Comparison of ENCODE assay signal across 9 cellular contexts in genomic region chr3:151268267-151269235, GRCh38. TPM values are rescaled to one million over a fixed set of nuclear protein-coding genes. Genes with fewer than 3 reads are reported as not detected.
A peak's percentile ranks its signal among the peaks of the same experiment; 100 is the strongest.
DNase-seq lines count a peak whose midpoint lies in the region; ATAC-seq and TF ChIP-seq lines count a peak whose summit lies in the region.
"Had no signal": no experiment of that assay in that cellular context is flagged by ENCODE, and none has a peak within 500 bp of the region (broad histone marks: within the 10 kb centered on the region; RNA-seq: fewer than 3 reads in every experiment).

No MANE protein-coding gene starts in this region.

- intact Hi-C loops in transverse colon (cut with DNase I; ENCODE audit: low total_unique reads) = no loop called here

- H3K27ac Mint-ChIP-seq in endothelial cell (ENCODE audit: unreplicated experiment) = no peak overlapping the region

- peaks cover 9% of the 10 kb centered on the region for H3K4me1 Mint-ChIP-seq in endothelial cell (ENCODE audit: unreplicated experiment)

- H3K36me3 Mint-ChIP-seq in endothelial cell (ENCODE audit: low read depth, unreplicated experiment) = no peaks in the 10 kb centered on the region
- H3K36me3 Mint-ChIP-seq: CD4-positive, CD25-positive, alpha-beta regulatory T cell had no signal

- no peak for TF ChIP-seq EP300 in transverse colon (IDR thresholded peaks at IDR 0.05; ENCODE audit: low read depth)

- peaks cover 2% of the 10 kb centered on the region for H3K27me3 Mint-ChIP-seq in endothelial cell (ENCODE audit: unreplicated experiment)
- H3K27me3 Mint-ChIP-seq: CD4-positive, CD25-positive, alpha-beta regulatory T cell had no signal

- TF ChIP-seq POLR2A in transverse colon (IDR thresholded peaks at IDR 0.05) = no peak

- no peak overlapping the region for H3K4me3 ChIP-seq in transverse colon

- no peaks in the 10 kb centered on the region for H3K27me3 ChIP-seq in transverse colon

- in situ Hi-C loops in transverse colon (cut with MboI; ENCODE audit: low pct_ligation_motif_present in 1 of 4, low pct_unique_long_range_greater_than_20kb in 1 of 4, low sequenced_read_pairs in 3 of 4) = no loop called here

- no peaks in the 10 kb centered on the region for H3K9me3 ChIP-seq in transverse colon

- no peaks in the 10 kb centered on the region for H3K36me3 ChIP-seq in transverse colon

- TF ChIP-seq CTCF in transverse colon (IDR thresholded peaks at IDR 0.05) (no peak), endothelial cell (IDR thresholded peaks at IDR 0.05; ENCODE audit: unreplicated experiment) (no peak)

- H3K4me1 ChIP-seq in transverse colon = peaks cover 0 to 41% (median 6%) of the 10 kb centered on the region in 4 donors

- H3K4me3 Mint-ChIP-seq in endothelial cell (ENCODE audit: unreplicated experiment) = no peak overlapping the region
- H3K4me3 Mint-ChIP-seq: CD4-positive, CD25-positive, alpha-beta regulatory T cell had no signal

- 69 to 82% methylated on average over 4 to 11 of the region's 11 CpGs for WGBS in transverse colon (ENCODE audit: low coverage in 1 of 2), 2 donors

- H3K9me3 Mint-ChIP-seq in endothelial cell (ENCODE audit: unreplicated experiment) = no peaks in the 10 kb centered on the region
- H3K9me3 Mint-ChIP-seq: CD4-positive, CD25-positive, alpha-beta regulatory T cell had no signal

- peak overlapping the region; percentile 58 to 82 (median 76) for H3K27ac ChIP-seq in transverse colon

- ATAC-seq in HG03175 (IDR thresholded peaks at IDR 0.05; ENCODE audit: unreplicated experiment) = peak; percentile 23

- peak in 2 of 3 donors; percentile 2 to 7 for DNase-seq in stimulated activated CD4-positive, alpha-beta T cell treated with anti-CD3 and anti-CD28 coated beads, Interleukin-12 subunit alpha, Interleukin-12 subunit beta, amount 100 ng/mL, for 48 hours (ENCODE audit: low read depth in 2 of 3, low spot score in 1 of 3)
- DNase-seq in stimulated activated CD4-positive, alpha-beta T cell treated with anti-CD3 and anti-CD28 coated beads, Interleukin-4, amount 100 ng/mL, for 1 hour = no peak
- peak; percentile 3 for DNase-seq in activated gamma-delta T cell treated with anti-CD3 and anti-CD28 coated beads, Interleukin-2, amount 50 U/mL, for 16 hours (ENCODE audit: low read depth)
- peak; percentile 23 for DNase-seq in transverse colon
- DNase-seq in endothelial cell (ENCODE audit: low spot score) = no peak
- DNase-seq in germinal center (ENCODE audit: low spot score) = no peak
- no peak for DNase-seq in hepatic stellate cell (ENCODE audit: low spot score)
- DNase-seq: CD4-positive, CD25-positive, alpha-beta regulatory T cell had no signal

RNA-seq across cellular contexts. Expression of gene P2RY14, which starts 9.8 kb away (rescaled TPM):
- 10 to 100 TPM in 1 of 4 donors, 1 to 10 TPM in 1, under 1 TPM in 1, not detected in 1; 0.60 to 11.3 (median 7.2) TPM for total RNA-seq in transverse colon
- 0.21 TPM for total RNA-seq in endothelial cell (ENCODE audit: unreplicated experiment)

RNA-seq across cellular contexts. Expression of gene GPR87, which starts 48.1 kb away (rescaled TPM):
- not detected for total RNA-seq in transverse colon
- 2.0 TPM for total RNA-seq in endothelial cell (ENCODE audit: unreplicated experiment)
- total RNA-seq: CD4-positive, CD25-positive, alpha-beta regulatory T cell had no signal

Comparison
In these comparisons a context has a peak if more than half of its experiments do, and no peak if none do; other contexts are left out.
1. DNase-seq: peak in stimulated activated CD4-positive, alpha-beta T cell treated with anti-CD3 and anti-CD28 coated beads, Interleukin-12 subunit alpha, Interleukin-12 subunit beta, amount 100 ng/mL, for 48 hours (2 of 3), activated gamma-delta T cell treated with anti-CD3 and anti-CD28 coated beads, Interleukin-2, amount 50 U/mL, for 16 hours (single experiment) and transverse colon (single experiment); none in stimulated activated CD4-positive, alpha-beta T cell treated with anti-CD3 and anti-CD28 coated beads, Interleukin-4, amount 100 ng/mL, for 1 hour (single experiment), endothelial cell (single experiment), germinal center (single experiment) and hepatic stellate cell (single experiment).